ENCODE assay signal across 22 cellular contexts in the genomic region with DNA sequence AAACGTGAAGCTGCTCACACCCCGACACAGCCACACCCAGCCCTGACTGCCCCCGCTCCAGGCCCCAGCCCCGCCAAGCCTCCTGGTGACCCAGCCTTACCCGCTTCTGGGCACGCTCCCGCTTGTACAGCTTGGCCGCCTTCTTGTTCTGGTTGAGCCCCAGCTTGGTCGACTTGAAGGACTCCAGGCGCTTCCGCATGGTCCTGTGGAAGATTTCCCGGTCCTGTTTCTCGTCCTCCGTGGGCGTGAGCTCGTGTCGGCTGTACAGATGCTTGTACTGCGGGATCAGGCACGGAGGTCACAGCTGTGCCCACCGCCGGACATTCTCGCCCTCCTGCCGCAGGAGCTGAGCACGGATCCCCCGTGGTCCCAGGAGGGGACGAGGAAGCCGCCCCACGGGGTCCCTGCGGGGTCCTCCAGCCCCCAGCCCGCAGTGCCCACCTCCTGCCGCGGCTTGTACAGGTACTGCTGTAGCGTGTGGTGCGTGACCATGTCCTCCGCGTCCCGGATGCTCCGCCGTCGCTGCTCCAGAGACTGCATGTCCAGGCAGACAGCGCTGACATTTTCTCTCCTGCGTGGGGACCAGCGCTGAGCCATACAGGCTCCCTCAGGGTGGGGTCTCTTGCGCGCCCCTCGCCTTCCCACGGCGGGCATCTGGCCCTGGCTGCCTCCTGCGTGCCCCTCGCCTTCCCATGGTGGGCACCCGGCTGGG. TPM values are rescaled to one million over a fixed set of nuclear protein-coding genes. Genes with fewer than 3 reads are reported as not detected.
DNase-seq lines count a peak whose midpoint lies in the region; ATAC-seq and TF ChIP-seq lines count a peak whose summit lies in the region.
"Had no signal": no experiment of that assay in that cellular context is flagged by ENCODE, and none has a peak within 500 bp of the region (broad histone marks: within the 10 kb centered on the region; RNA-seq: fewer than 3 reads in every experiment).

No MANE protein-coding gene starts in this region.

- H3K36me3 Mint-ChIP-seq in natural killer cell (no peaks in the 10 kb centered on the region), nephron progenitor cell (ENCODE audit: low read depth) (peaks cover 5% of the 10 kb centered on the region)
- no peaks in the 10 kb centered on the region for H3K36me3 Mint-ChIP-seq in natural killer cell treated with Interleukin-12 subunit alpha and Interleukin-12 subunit beta and Interleukin-15 and Interleukin-18, amount 100 ng/mL, for 72 hours
- H3K36me3 Mint-ChIP-seq in CD8-positive, alpha-beta memory T cell = peaks cover 0 to 5% (median 0%) of the 10 kb centered on the region in 3 donors
- H3K36me3 Mint-ChIP-seq: CD4-positive, CD25-positive, alpha-beta regulatory T cell had no signal

- peak overlapping the region; percentile 28 for H3K4me3 Mint-ChIP-seq in natural killer cell
- no peak overlapping the region for H3K4me3 Mint-ChIP-seq in natural killer cell treated with Interleukin-12 subunit alpha and Interleukin-12 subunit beta and Interleukin-15 and Interleukin-18, amount 100 ng/mL, for 72 hours
- no peak overlapping the region for H3K4me3 Mint-ChIP-seq in nephron progenitor cell
- peak overlapping the region in 2 of 7 donors; percentile 50 to 61 for H3K4me3 Mint-ChIP-seq in CD8-positive, alpha-beta memory T cell

- peaks cover 7% of the 10 kb centered on the region for H3K27me3 ChIP-seq in CD8-positive, alpha-beta memory T cell (ENCODE audit: insufficient read depth, low read length, poor library complexity, severe bottlenecking)
- H3K27me3 ChIP-seq: testis, vagina had no signal

- POLR2A ChIA-PET in CD8-positive, alpha-beta memory T cell (lab: Charles Lee) = interaction anchor here (0.6 kb wide), 1 partner anchor 17 kb away, joined by 3 read pairs; no protein-coding TSS in a partner anchor

- DNase-seq in natural killer cell (no peak), nephron progenitor cell (peak; percentile 5), RKO (ENCODE audit: low spot score) (no peak)
- DNase-seq in natural killer cell treated with Interleukin-12 subunit alpha and Interleukin-12 subunit beta and Interleukin-15 and Interleukin-18, amount 100 ng/mL, for 72 hours (ENCODE audit: low spot score) = no peak
- DNase-seq in CD8-positive, alpha-beta memory T cell = no peak
- DNase-seq: CD4-positive, CD25-positive, alpha-beta regulatory T cell; DMS153; effector CD8-positive, alpha-beta T cell; gastrocnemius medialis; GDM1; HCEC 1CT; KBM-7; NCI-H146; NCI-H526 treated with DMSO at 0.1 percent for 48 hours; SHP77; stimulated activated CD4-positive, alpha-beta T cell treated with anti-CD3 and anti-CD28 coated beads, Interleukin-1b, Interleukin-23, amount 100 ng/mL, for 48 hours; testis had no signal

- no peak for TF ChIP-seq CTCF in natural killer cell (IDR thresholded peaks at IDR 0.05)
- TF ChIP-seq CTCF in nephron progenitor cell (IDR thresholded peaks at IDR 0.05) = no peak

- H3K9me3 Mint-ChIP-seq in natural killer cell (no peaks in the 10 kb centered on the region), nephron progenitor cell (no peaks in the 10 kb centered on the region)
- no peaks in the 10 kb centered on the region for H3K9me3 Mint-ChIP-seq in natural killer cell treated with Interleukin-12 subunit alpha and Interleukin-12 subunit beta and Interleukin-15 and Interleukin-18, amount 100 ng/mL, for 72 hours
- H3K9me3 Mint-ChIP-seq in CD8-positive, alpha-beta memory T cell = no peaks in the 10 kb centered on the region
- H3K9me3 Mint-ChIP-seq: activated naive CD4-positive, alpha-beta T cell treated with anti-CD3 and anti-CD28 coated beads, Interleukin-2, amount 50 U/mL, for 72 hours; CD4-positive, CD25-positive, alpha-beta regulatory T cell; stimulated activated effector memory CD8-positive, alpha-beta T cell treated with anti-CD3 and anti-CD28 coated beads, Interleukin-12 subunit alpha, Interleukin-12 subunit beta, amount 100 ng/mL, for 72 hours had no signal

- no peaks in the 10 kb centered on the region for H3K9me3 ChIP-seq in CD8-positive, alpha-beta memory T cell (ENCODE audit: low read length)
- H3K9me3 ChIP-seq: gastrocnemius medialis, testis, vagina had no signal

- CTCF ChIA-PET in CD8-positive, alpha-beta memory T cell (lab: Charles Lee) = no interaction called here

- no peak overlapping the region for H3K4me3 ChIP-seq in CD8-positive, alpha-beta memory T cell (ENCODE audit: low read length)
- H3K4me3 ChIP-seq: gastrocnemius medialis, testis had no signal

- H3K27ac Mint-ChIP-seq in natural killer cell (no peak overlapping the region), nephron progenitor cell (no peak overlapping the region)
- H3K27ac Mint-ChIP-seq in natural killer cell treated with Interleukin-12 subunit alpha and Interleukin-12 subunit beta and Interleukin-15 and Interleukin-18, amount 100 ng/mL, for 72 hours = no peak overlapping the region
- H3K27ac Mint-ChIP-seq in CD8-positive, alpha-beta memory T cell = no peak overlapping the region
- H3K27ac Mint-ChIP-seq: activated naive CD4-positive, alpha-beta T cell treated with anti-CD3 and anti-CD28 coated beads, Interleukin-2, amount 50 U/mL, for 72 hours; CD4-positive, CD25-positive, alpha-beta regulatory T cell; stimulated activated effector memory CD8-positive, alpha-beta T cell treated with anti-CD3 and anti-CD28 coated beads, Interleukin-12 subunit alpha, Interleukin-12 subunit beta, amount 100 ng/mL, for 72 hours had no signal

- intact Hi-C loops in natural killer cell (cut with micrococcal nuclease) = no loop called here

- H3K4me1 Mint-ChIP-seq in natural killer cell = peaks cover 5 to 19% of the 10 kb centered on the region in 2 donors
- H3K4me1 Mint-ChIP-seq in natural killer cell treated with Interleukin-12 subunit alpha and Interleukin-12 subunit beta and Interleukin-15 and Interleukin-18, amount 100 ng/mL, for 72 hours (ENCODE audit: low read depth in 2 of 2) = peaks cover 6 to 16% of the 10 kb centered on the region in 2 donors
- H3K4me1 Mint-ChIP-seq in nephron progenitor cell = peaks cover 12% of the 10 kb centered on the region
- peaks cover 7 to 17% (median 9%) of the 10 kb centered on the region in 3 donors for H3K4me1 Mint-ChIP-seq in CD8-positive, alpha-beta memory T cell

- no peaks in the 10 kb centered on the region for H3K36me3 ChIP-seq in CD8-positive, alpha-beta memory T cell (ENCODE audit: insufficient read depth, low read length)
- H3K36me3 ChIP-seq: gastrocnemius medialis, vagina had no signal

- peaks cover 17% of the 10 kb centered on the region for H3K4me1 ChIP-seq in CD8-positive, alpha-beta memory T cell (ENCODE audit: insufficient read depth, low read length)

- peaks cover 0 to 15% of the 10 kb centered on the region in 2 donors for H3K27me3 Mint-ChIP-seq in natural killer cell (ENCODE audit: low read depth in 2 of 2)
- H3K27me3 Mint-ChIP-seq in natural killer cell treated with Interleukin-12 subunit alpha and Interleukin-12 subunit beta and Interleukin-15 and Interleukin-18, amount 100 ng/mL, for 72 hours = peaks cover 0 to 16% of the 10 kb centered on the region in 2 donors
- H3K27me3 Mint-ChIP-seq in nephron progenitor cell (ENCODE audit: low read depth, poor library complexity) = peaks cover 46% of the 10 kb centered on the region
- H3K27me3 Mint-ChIP-seq in CD8-positive, alpha-beta memory T cell = peaks cover 9 to 16% of the 10 kb centered on the region in 2 donors

- ATAC-seq in natural killer cell = no peak
- ATAC-seq in natural killer cell treated with Interleukin-12 subunit alpha and Interleukin-12 subunit beta and Interleukin-15 and Interleukin-18, amount 100 ng/mL, for 72 hours = no peak
- ATAC-seq in esophagus mucosa = peak; percentile 66
- no peak for ATAC-seq in HG03095 (IDR thresholded peaks at IDR 0.05; ENCODE audit: unreplicated experiment)
- ATAC-seq: activated naive CD4-positive, alpha-beta T cell treated with anti-CD3 and anti-CD28 coated beads, Interleukin-2, amount 50 U/mL, for 72 hours; gastrocnemius medialis; stimulated activated effector memory CD8-positive, alpha-beta T cell treated with anti-CD3 and anti-CD28 coated beads, Interleukin-12 subunit alpha, Interleukin-12 subunit beta, amount 100 ng/mL, for 72 hours had no signal

- H3K27ac ChIP-seq in CD8-positive, alpha-beta memory T cell (ENCODE audit: low read depth, low read length) = no peak overlapping the region
- H3K27ac ChIP-seq: gastrocnemius medialis, testis, vagina had no signal

RNA-seq across cellular contexts. Expression of a gene that starts 33.3 kb away (rescaled TPM):
- total RNA-seq in natural killer cell (10 to 100 TPM; 89.6 to 99.9 (median 96.3) TPM), esophagus mucosa (37.4 TPM)
- 10 to 100 TPM; 60.2 to 89.8 TPM for total RNA-seq in natural killer cell treated with Interleukin-12 subunit alpha and Interleukin-12 subunit beta and Interleukin-15 and Interleukin-18, amount 100 ng/mL, for 72 hours
- 10 to 100 TPM; 50.2 to 52.4 TPM for total RNA-seq in CD8-positive, alpha-beta memory T cell
- 42.9 TPM for polyA plus RNA-seq in CD8-positive, alpha-beta memory T cell

RNA-seq across cellular contexts. Expression of a gene that starts 48.0 kb away (rescaled TPM):
- total RNA-seq in natural killer cell (1 to 10 TPM in 1 of 3 donors, under 1 TPM in 2; 0.61 to 1.1 (median 0.73) TPM), esophagus mucosa (1.6 TPM)
- 1 to 10 TPM in 1 of 2 donors, under 1 TPM in 1; 0.21 to 1.1 TPM for total RNA-seq in natural killer cell treated with Interleukin-12 subunit alpha and Interleukin-12 subunit beta and Interleukin-15 and Interleukin-18, amount 100 ng/mL, for 72 hours
- total RNA-seq in CD8-positive, alpha-beta memory T cell = 1 to 10 TPM; 2.4 to 2.6 TPM
- polyA plus RNA-seq in CD8-positive, alpha-beta memory T cell = 2.5 TPM
